8 cellular contexts compared by ENCODE assay signal in the genomic region with DNA sequence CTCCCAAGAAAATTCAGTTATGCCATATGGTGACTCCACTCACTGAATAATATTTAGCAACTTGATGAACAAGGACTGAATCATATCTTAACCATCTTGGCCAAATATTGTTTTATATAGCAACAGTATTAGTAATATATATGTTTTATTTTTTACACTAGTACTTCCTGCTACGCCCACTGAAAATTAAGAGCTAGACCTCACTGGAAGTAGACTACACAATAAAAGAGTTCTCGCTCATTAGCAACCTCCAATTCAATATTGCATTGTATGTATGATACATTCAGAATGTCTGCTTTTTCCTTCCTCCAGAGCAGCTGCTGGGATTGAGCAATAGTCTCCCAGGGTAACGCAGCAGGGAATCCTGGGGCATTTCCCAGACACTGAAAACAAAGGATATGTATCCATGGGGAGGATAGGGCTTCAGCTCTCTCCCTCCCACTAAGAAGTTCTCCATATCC. TPM values are rescaled to one million over a fixed set of nuclear protein-coding genes. Genes with fewer than 3 reads are reported as not detected.
DNase-seq lines count a peak whose midpoint lies in the region; ATAC-seq and TF ChIP-seq lines count a peak whose summit lies in the region.

No MANE protein-coding gene starts in this region.

- H3K4me2 ChIP-seq in SK-N-SH: peak overlapping the region; percentile 69

- H2AFZ ChIP-seq in SK-N-SH (ENCODE audit: low read depth): peak overlapping the region; percentile 38; the same call in 1 of the 2 replicates

- POLR2A ChIA-PET in SK-N-SH (lab: Yijun Ruan, JAX): no interaction called here

- H3K4me1 Mint-ChIP-seq in stimulated activated naive CD8-positive, alpha-beta T cell treated with anti-CD3 and anti-CD28 coated beads, Interleukin-15, Interleukin-2, amounts not matched to agents 100 ng/mL and 50 ng/mL, for 24 hours (ENCODE audit: low read depth): peaks cover 37% of the 10 kb centered on the region
- peaks cover 7% of the 10 kb centered on the region for H3K4me1 Mint-ChIP-seq in type B pancreatic cell (ENCODE audit: unreplicated experiment)

- no peaks in the 10 kb centered on the region for H3K79me2 ChIP-seq in SK-N-SH (ENCODE audit: insufficient read depth)

- H3K27ac ChIP-seq in SK-N-SH (ENCODE audit: low read depth in 2 of 2, low read length in 1 of 2): peak overlapping the region in 1 of 2 experiments; percentile 99; a peak in 3 of 4 replicates
- H3K27ac ChIP-seq in gastroesophageal sphincter: no peak overlapping the region

- H3K4me3 ChIP-seq in SK-N-SH (ENCODE audit: low read depth in 2 of 2, low read length in 1 of 2) (peak overlapping the region in 1 of 2 experiments; percentile 9; a peak in 1 of 4 replicates), gastroesophageal sphincter (no peak overlapping the region)

- peaks cover 28% of the 10 kb centered on the region for H3F3A ChIP-seq in SK-N-SH (replicated peaks; ENCODE audit: insufficient read depth)

- no peaks in the 10 kb centered on the region for H3K9me3 ChIP-seq in SK-N-SH
- H3K9me3 ChIP-seq in gastroesophageal sphincter: no peaks in the 10 kb centered on the region

- H3K9ac ChIP-seq in SK-N-SH: peak overlapping the region; percentile 63

- WGBS in SK-N-SH (ENCODE audit: low lambda C conversion rate): 41% methylated on average over 3 of the region's 3 CpGs
- 41 to 43% methylated on average over 3 of the region's 3 CpGs for WGBS in gastroesophageal sphincter (ENCODE audit: low coverage in 1 of 2), 2 donors

- TF ChIP-seq RAD21 in SK-N-SH (IDR thresholded peaks at IDR 0.05; ENCODE audit: low read length): no peak

- no peak for TF ChIP-seq POLR2A in gastroesophageal sphincter (IDR thresholded peaks at IDR 0.05)

- CTCF ChIA-PET in SK-N-SH (lab: Yijun Ruan, JAX): interaction anchor here (1.0 to 3.9 kb wide), 5 partner anchors 8 to 537 kb away, joined by 3 to 36 read pairs (median 3); a partner anchor contains a TSS

- TF ChIP-seq EP300 in SK-N-SH (IDR thresholded peaks at IDR 0.05; ENCODE audit: borderline replicate concordance in 1 of 2, low read depth in 1 of 2, low read length in 1 of 2) (peak in 1 of 2 experiments; percentile 26; a peak in 1 of 4 replicates), gastroesophageal sphincter (IDR thresholded peaks at IDR 0.05) (no peak)

- TF ChIP-seq CTCF in SK-N-SH (IDR thresholded peaks at IDR 0.05): no peak
- no peak for TF ChIP-seq CTCF in gastroesophageal sphincter (IDR thresholded peaks at IDR 0.05)
- no peak for TF ChIP-seq CTCF in type B pancreatic cell (conservative IDR thresholded peaks at IDR 0.05)

- H3K36me3 Mint-ChIP-seq in stimulated activated naive CD8-positive, alpha-beta T cell treated with anti-CD3 and anti-CD28 coated beads, Interleukin-15, Interleukin-2, amounts not matched to agents 100 ng/mL and 50 ng/mL, for 24 hours (ENCODE audit: low read depth): peaks cover 4% of the 10 kb centered on the region
- H3K36me3 Mint-ChIP-seq in type B pancreatic cell: no peaks in the 10 kb centered on the region

- no peaks in the 10 kb centered on the region; the same call in 1 of the 2 replicates for H3K9me2 ChIP-seq in SK-N-SH

- H3K4me3 Mint-ChIP-seq in stimulated activated naive CD8-positive, alpha-beta T cell treated with anti-CD3 and anti-CD28 coated beads, Interleukin-15, Interleukin-2, amounts not matched to agents 100 ng/mL and 50 ng/mL, for 24 hours: no peak overlapping the region
- no peak overlapping the region for H3K4me3 Mint-ChIP-seq in type B pancreatic cell

- no peaks in the 10 kb centered on the region for H4K20me1 ChIP-seq in SK-N-SH (ENCODE audit: insufficient read depth)

- peak overlapping the region; percentile 66 for H3K27ac Mint-ChIP-seq in stimulated activated naive CD8-positive, alpha-beta T cell treated with anti-CD3 and anti-CD28 coated beads, Interleukin-15, Interleukin-2, amounts not matched to agents 100 ng/mL and 50 ng/mL, for 24 hours
- no peak overlapping the region for H3K27ac Mint-ChIP-seq in type B pancreatic cell

- H3K9me3 Mint-ChIP-seq in stimulated activated naive CD8-positive, alpha-beta T cell treated with anti-CD3 and anti-CD28 coated beads, Interleukin-15, Interleukin-2, amounts not matched to agents 100 ng/mL and 50 ng/mL, for 24 hours: peaks cover 8% of the 10 kb centered on the region
- peaks cover 8% of the 10 kb centered on the region for H3K9me3 Mint-ChIP-seq in type B pancreatic cell

- H3K27me3 ChIP-seq in SK-N-SH (ENCODE audit: insufficient read depth): no peaks in the 10 kb centered on the region
- H3K27me3 ChIP-seq in gastroesophageal sphincter: no peaks in the 10 kb centered on the region

- H3K36me3 ChIP-seq in SK-N-SH (replicated peaks in 1 of 2; ENCODE audit: control insufficient read depth in 1 of 2, insufficient read depth in 2 of 2, low read length in 1 of 2): no peaks in the 10 kb centered on the region
- no peaks in the 10 kb centered on the region for H3K36me3 ChIP-seq in gastroesophageal sphincter

- H3K4me1 ChIP-seq in SK-N-SH (ENCODE audit: control insufficient read depth in 1 of 2, insufficient read depth in 2 of 2, low read depth in 1 of 2, low read length in 1 of 2): peaks cover 0 to 34% of the 10 kb centered on the region in 2 experiments; a peak in 2 of 4 replicates
- no peaks in the 10 kb centered on the region for H3K4me1 ChIP-seq in gastroesophageal sphincter

- H3K27me3 Mint-ChIP-seq in stimulated activated naive CD8-positive, alpha-beta T cell treated with anti-CD3 and anti-CD28 coated beads, Interleukin-15, Interleukin-2, amounts not matched to agents 100 ng/mL and 50 ng/mL, for 24 hours: peaks cover 26% of the 10 kb centered on the region
- no peaks in the 10 kb centered on the region for H3K27me3 Mint-ChIP-seq in type B pancreatic cell

- DNase-seq in activated CD4-positive, CD25-positive, alpha-beta regulatory T cell treated with anti-CD3 and anti-CD28 coated beads, Interleukin-2, amount 50 U/mL, for 72 hours: no peak
- no peak for DNase-seq in SK-N-SH
- DNase-seq in type B pancreatic cell (ENCODE audit: extremely low spot score, unreplicated experiment): no peak

- ATAC-seq in activated CD4-positive, CD25-positive, alpha-beta regulatory T cell treated with anti-CD3 and anti-CD28 coated beads, Interleukin-2, amount 50 U/mL, for 24 hours: peak; percentile 55 to 61
- ATAC-seq in gastroesophageal sphincter (peak; percentile 50), HG03196 (IDR thresholded peaks at IDR 0.05; ENCODE audit: unreplicated experiment) (no peak), HG02970 (IDR thresholded peaks at IDR 0.05; ENCODE audit: low FRiP score, unreplicated experiment) (no peak)

TF ChIP-seq in SK-N-SH, 30 proteins besides CTCF, POLR2A, EP300 and RAD21:
- TF ChIP-seq POLR2AphosphoS5 (IDR thresholded peaks at IDR 0.05; ENCODE audit: low read depth, low read length): no peak
- TF ChIP-seq MEF2A (IDR thresholded peaks at IDR 0.05; ENCODE audit: borderline replicate concordance, low read depth): 0 out of 2 replicates have a peak, but pooled peaks have one; percentile 8
- peak; percentile 67 for TF ChIP-seq TCF12 (IDR thresholded peaks at IDR 0.05)
- peak; percentile 53; the same call in 1 of the 2 replicates for TF ChIP-seq FOSL2 (IDR thresholded peaks at IDR 0.05; ENCODE audit: borderline replicate concordance, low read depth)

RNA-seq across cellular contexts. Expression of a gene that starts 14.0 kb away (rescaled TPM):
- 21.0 and 27.5 TPM in 2 replicates for polyA plus RNA-seq in SK-N-SH (2012; rRNA removed)
- 23.5 and 23.8 TPM in 2 replicates for polyA plus RNA-seq in SK-N-SH (2012; cell fraction: cytosol; rRNA removed)
- polyA plus RNA-seq in SK-N-SH (2012; cell fraction: nucleus; rRNA removed): 56.4 and 71.7 TPM in 2 replicates
- total RNA-seq in gastroesophageal sphincter (10 to 100 TPM; 22.7 to 54.2 (median 32.3) TPM), type B pancreatic cell (ENCODE audit: low replicate concordance) (40.1 and 90.9 TPM in 2 replicates)

Comparison
In these comparisons a context has a peak if more than half of its experiments do, and no peak if none do; other contexts are left out.
1. ATAC-seq: peak in activated CD4-positive, CD25-positive, alpha-beta regulatory T cell treated with anti-CD3 and anti-CD28 coated beads, Interleukin-2, amount 50 U/mL, for 24 hours (2 of 2) and gastroesophageal sphincter (single experiment); none in HG03196 (single experiment) and HG02970 (single experiment).